In genomic region chr3:96538186-96538585, GRCh38 we compare ENCODE assay signal across 23 cellular contexts.
DNase-seq lines count a peak whose midpoint lies in the region; ATAC-seq and TF ChIP-seq lines count a peak whose summit lies in the region.
"Had no signal": no experiment of that assay in that cellular context is flagged by ENCODE, and none has a peak within 500 bp of the region (broad histone marks: within the 10 kb centered on the region; RNA-seq: fewer than 3 reads in every experiment).

No MANE protein-coding gene starts in this region.

- no peaks in the 10 kb centered on the region for H3K36me3 Mint-ChIP-seq in endodermal cell (ENCODE audit: low read depth)
- H3K36me3 Mint-ChIP-seq: CD14-positive monocyte; CD8-positive, alpha-beta memory T cell had no signal

- H3K4me3 ChIP-seq in H7 (ENCODE audit: insufficient read depth, low read depth, low read length), result no peak overlapping the region
- no peak overlapping the region for H3K4me3 ChIP-seq in endodermal cell (ENCODE audit: low read length)
- H3K4me3 ChIP-seq: A549; BLaER1 treated with 17β-estradiol and CSF1 and Interleukin-3, amounts not matched to agents 10 nM and 100 nM; GM12878 had no signal

- WGBS in endodermal cell (ENCODE audit: insufficient coverage in 1 of 2, insufficient read length in 1 of 2), 2 experiments, result 75% methylated on average over 1 of the region's 1 CpG; no CpG with 5 or more reads in 1 of the 2 experiments

- no peak overlapping the region for H3K4me3 Mint-ChIP-seq in endodermal cell
- H3K4me3 Mint-ChIP-seq: CD14-positive monocyte; CD4-positive, alpha-beta T cell; CD8-positive, alpha-beta memory T cell; H9 had no signal

- no peaks in the 10 kb centered on the region for H3K36me3 ChIP-seq in H7 (replicated peaks; ENCODE audit: control insufficient read depth, insufficient read depth, low read length)
- no peaks in the 10 kb centered on the region for H3K36me3 ChIP-seq in endodermal cell (ENCODE audit: control insufficient read depth, insufficient read depth, low read length)
- H3K36me3 ChIP-seq: BE2C; BLaER1 treated with 17β-estradiol and CSF1 and Interleukin-3, amounts not matched to agents 10 nM and 100 nM had no signal

- no peaks in the 10 kb centered on the region for H3K4me1 ChIP-seq in endodermal cell (ENCODE audit: control insufficient read depth, insufficient read depth, low read length)
- H3K4me1 ChIP-seq: A549; BE2C; BLaER1 treated with 17β-estradiol and CSF1 and Interleukin-3, amounts not matched to agents 10 nM and 100 nM had no signal

- no peak overlapping the region for H3K9ac ChIP-seq in endodermal cell (ENCODE audit: extremely low read depth, low read length, poor library complexity, severe bottlenecking)
- H3K9ac ChIP-seq: BLaER1 treated with 17β-estradiol and CSF1 and Interleukin-3, amounts not matched to agents 10 nM and 100 nM had no signal

- TF ChIP-seq CTCF in endodermal cell (conservative IDR thresholded peaks at IDR 0.05), result no peak

- H3K27me3 Mint-ChIP-seq in endodermal cell (ENCODE audit: insufficient read depth), result no peaks in the 10 kb centered on the region
- H3K27me3 Mint-ChIP-seq: CD4-positive, alpha-beta T cell had no signal

- no peaks in the 10 kb centered on the region for H3K9me3 Mint-ChIP-seq in endodermal cell
- H3K9me3 Mint-ChIP-seq: H9 had no signal

- no peaks in the 10 kb centered on the region for H3K9me3 ChIP-seq in endodermal cell (ENCODE audit: control insufficient read depth, low read length)
- H3K9me3 ChIP-seq: A549; BE2C; BLaER1 treated with 17β-estradiol and CSF1 and Interleukin-3, amounts not matched to agents 10 nM and 100 nM had no signal

- H3K27ac ChIP-seq in endodermal cell (ENCODE audit: low read depth, low read length), result no peak overlapping the region
- H3K27ac ChIP-seq: A549; BLaER1 treated with 17β-estradiol and CSF1 and Interleukin-3, amounts not matched to agents 10 nM and 100 nM had no signal

- ATAC-seq in HG03342 (IDR thresholded peaks at IDR 0.05; ENCODE audit: unreplicated experiment) (no peak), left cardiac atrium (no peak), GM21390 (IDR thresholded peaks at IDR 0.05; ENCODE audit: unreplicated experiment) (no peak)
- ATAC-seq: A549, GM12878, HCT116 had no signal

- H3K4me1 Mint-ChIP-seq in endodermal cell, result no peaks in the 10 kb centered on the region
- H3K4me1 Mint-ChIP-seq: CD14-positive monocyte; CD8-positive, alpha-beta memory T cell had no signal

- DNase-seq in H7 (peak; percentile 4), endodermal cell (peak; percentile 39), islet precursor cell (peak; percentile 46), left cardiac atrium (no peak)
- DNase-seq: 8988T; ACHN; AML-193; BE2C; CD4-positive, alpha-beta T cell; CD8-positive, alpha-beta memory T cell; DMS 273 treated with DMSO at 0.1 percent for 48 hours; DMS79; EL; GDM1; GOT3; H9 had no signal

- no peaks in the 10 kb centered on the region; the same call in 1 of the 2 replicates for H3K27me3 ChIP-seq in H7 (ENCODE audit: control insufficient read depth, insufficient read depth, low read length)
- H3K27me3 ChIP-seq in endodermal cell (ENCODE audit: control insufficient read depth, insufficient read depth, low read length, poor library complexity, severe bottlenecking), result no peaks in the 10 kb centered on the region
- H3K27me3 ChIP-seq: BE2C; BLaER1 treated with 17β-estradiol and CSF1 and Interleukin-3, amounts not matched to agents 10 nM and 100 nM had no signal

- no peak overlapping the region for H3K27ac Mint-ChIP-seq in endodermal cell
- H3K27ac Mint-ChIP-seq: CD14-positive monocyte; CD4-positive, alpha-beta T cell; CD8-positive, alpha-beta memory T cell; H9 had no signal

- intact Hi-C loops in left cardiac atrium (cut with DNase I), result no loop called here
